In the genomic region with DNA sequence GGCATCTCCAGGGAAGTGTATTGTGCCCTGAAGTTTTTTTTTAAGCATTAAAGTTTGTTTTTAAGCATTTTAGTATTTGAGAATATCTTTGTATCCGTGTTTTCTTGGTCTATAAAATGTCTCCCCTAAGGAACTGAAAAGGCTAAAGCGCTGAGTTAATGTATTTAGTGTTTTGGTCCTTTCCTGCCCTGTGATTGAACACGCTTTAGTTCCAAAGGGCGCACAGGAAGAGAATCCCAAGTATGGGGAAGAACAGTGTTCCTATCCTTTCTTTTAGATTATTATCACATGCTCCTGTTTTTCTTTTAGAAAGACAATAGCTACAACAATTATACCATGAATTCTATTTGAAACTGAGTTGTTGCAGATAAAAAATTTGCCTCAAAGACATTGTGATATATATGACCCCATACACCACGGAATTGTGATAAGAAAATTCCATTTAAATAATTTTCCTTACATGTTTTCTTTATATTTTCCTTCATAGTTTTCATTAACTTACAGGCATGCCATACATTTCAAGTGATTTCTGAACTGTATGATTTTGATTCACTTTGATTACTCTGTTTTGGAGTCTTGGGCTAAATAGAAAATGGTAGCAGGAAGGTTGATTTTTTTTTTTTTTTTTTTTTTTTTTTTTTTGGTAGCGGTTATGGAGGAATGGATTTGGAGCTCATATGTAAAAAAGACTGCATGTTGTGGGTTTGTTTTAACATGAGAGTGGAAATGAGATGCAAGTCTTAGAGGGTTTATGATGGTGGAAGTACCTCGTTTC, we compare ENCODE assay signal across 17 cellular contexts. TPM values are rescaled to one million over a fixed set of nuclear protein-coding genes. Genes with fewer than 3 reads are reported as not detected.
A peak's percentile ranks its signal among the peaks of the same experiment; 100 is the strongest.
DNase-seq lines count a peak whose midpoint lies in the region; ATAC-seq and TF ChIP-seq lines count a peak whose summit lies in the region.
"Had no signal": no experiment of that assay in that cellular context is flagged by ENCODE, and none has a peak within 500 bp of the region (broad histone marks: within the 10 kb centered on the region; RNA-seq: fewer than 3 reads in every experiment).

No MANE protein-coding gene starts in this region.

- in situ Hi-C loops in mammary epithelial cell (cut with MboI; ENCODE audit: low sequenced_read_pairs in 2 of 2) = loop anchor here in 1 of 2 donors (5.0 kb wide), 1 partner anchor 93 kb away; a partner anchor contains a TSS

- H3F3A ChIP-seq in OCI-LY1 (ENCODE audit: insufficient read depth, low read length) = no peaks in the 10 kb centered on the region

- H3K27ac Mint-ChIP-seq in brain = peak overlapping the region in 3 of 5 experiments; percentile 17 to 81 (median 57)
- H3K27ac Mint-ChIP-seq in stimulated activated effector memory CD8-positive, alpha-beta T cell treated with anti-CD3 and anti-CD28 coated beads, Interleukin-12 subunit alpha, Interleukin-12 subunit beta, amount 100 ng/mL, for 72 hours = no peak overlapping the region

- peak overlapping the region; percentile 68 to 96 (median 87) for H3K4me3 Mint-ChIP-seq in brain
- peak overlapping the region; percentile 92 for H3K4me3 Mint-ChIP-seq in stimulated activated effector memory CD8-positive, alpha-beta T cell treated with anti-CD3 and anti-CD28 coated beads, Interleukin-12 subunit alpha, Interleukin-12 subunit beta, amount 100 ng/mL, for 72 hours

- TF ChIP-seq POLR2A in breast epithelium (IDR thresholded peaks at IDR 0.05) = no peak

- peaks cover 7% of the 10 kb centered on the region for H3K27me3 Mint-ChIP-seq in brain

- H3K9me2 ChIP-seq in OCI-LY1 (ENCODE audit: low read depth, low read length) = no peaks in the 10 kb centered on the region

- peaks cover 3% of the 10 kb centered on the region for H4K20me1 ChIP-seq in mammary epithelial cell (ENCODE audit: insufficient read depth, low read length)
- no peaks in the 10 kb centered on the region for H4K20me1 ChIP-seq in OCI-LY1 (ENCODE audit: insufficient read depth, low read length)

- H3K27ac ChIP-seq in mammary epithelial cell (ENCODE audit: insufficient read depth, low read depth, low read length) (no peak overlapping the region), breast epithelium (no peak overlapping the region), OCI-LY1 (ENCODE audit: low read depth, low read length, poor library complexity, severe bottlenecking) (no peak overlapping the region)
- H3K27ac ChIP-seq: SK-N-MC, VCaP had no signal

- no peaks in the 10 kb centered on the region for H3K36me3 ChIP-seq in mammary epithelial cell (ENCODE audit: insufficient read depth, low read length)
- no peaks in the 10 kb centered on the region for H3K36me3 ChIP-seq in breast epithelium
- H3K36me3 ChIP-seq in OCI-LY1 (ENCODE audit: insufficient read depth, low read length) = peaks cover 45% of the 10 kb centered on the region

- intact Hi-C loops in mammary epithelial cell (cut with micrococcal nuclease) (no loop called here), breast epithelium (cut with DNase I; ENCODE audit: low total_unique reads) (no loop called here)

- CTCF ChIA-PET in mammary epithelial cell (lab: Charles Lee; ENCODE audit: low non-redundant PET) = no interaction called here

- ATAC-seq in stimulated activated effector memory CD8-positive, alpha-beta T cell treated with anti-CD3 and anti-CD28 coated beads, Interleukin-12 subunit alpha, Interleukin-12 subunit beta, amount 100 ng/mL, for 72 hours = no peak
- no peak for ATAC-seq in GM18873 (IDR thresholded peaks at IDR 0.05; ENCODE audit: low FRiP score, unreplicated experiment)

- 93% methylated on average over 7 of the region's 7 CpGs for WGBS in mammary epithelial cell (ENCODE audit: low coverage, missing lambda C conversion rate)

- dilution Hi-C loops in mammary epithelial cell (cut with HindIII; ENCODE audit: low sequenced_read_pairs) = loop anchor here (5.0 kb wide), 1 partner anchor 93 kb away; a partner anchor contains a TSS

- no peak for TF ChIP-seq CTCF in mammary epithelial cell (conservative IDR thresholded peaks at IDR 0.05 in 1 of 2, IDR thresholded peaks at IDR 0.05 in 1 of 2; ENCODE audit: extremely low read depth in 1 of 2, insufficient read depth in 1 of 2, low read depth in 1 of 2, low read length in 2 of 2)
- TF ChIP-seq CTCF in breast epithelium (IDR thresholded peaks at IDR 0.05) = no peak
- no peak for TF ChIP-seq CTCF in OCI-LY1 (IDR thresholded peaks at IDR 0.05; ENCODE audit: low read length)
- no peak for TF ChIP-seq CTCF in brain (conservative IDR thresholded peaks at IDR 0.05)

- H3K4me2 ChIP-seq in mammary epithelial cell (ENCODE audit: insufficient read depth, low read depth, low read length) (no peak overlapping the region), OCI-LY1 (ENCODE audit: low read length) (peak overlapping the region; percentile 12; the same call in 1 of the 2 replicates)

- TSS peak; percentile 9 for BruUV-seq in mammary epithelial cell (replicated peaks; lab: Mats Ljungman, UMichigan)

- H3K4me1 ChIP-seq in mammary epithelial cell (ENCODE audit: insufficient read depth, low read length) = peaks cover 6% of the 10 kb centered on the region
- peaks cover 0 to 10% of the 10 kb centered on the region in 2 donors for H3K4me1 ChIP-seq in breast epithelium
- peaks cover 61% of the 10 kb centered on the region for H3K4me1 ChIP-seq in OCI-LY1 (ENCODE audit: insufficient read depth, low read length, severe bottlenecking)

- H3K79me2 ChIP-seq in mammary epithelial cell (ENCODE audit: insufficient read depth, low read length) = peaks cover 90% of the 10 kb centered on the region
- peaks cover 83% of the 10 kb centered on the region for H3K79me2 ChIP-seq in OCI-LY1 (ENCODE audit: insufficient read depth, low read length)

- H3K27me3 ChIP-seq in mammary epithelial cell (ENCODE audit: insufficient read depth, low read length) (no peaks in the 10 kb centered on the region), breast epithelium (no peaks in the 10 kb centered on the region), OCI-LY1 (ENCODE audit: insufficient read depth, low read length) (no peaks in the 10 kb centered on the region)

- no peaks in the 10 kb centered on the region for H3K9me3 ChIP-seq in mammary epithelial cell (replicated peaks; ENCODE audit: insufficient read depth, low read length)
- no peaks in the 10 kb centered on the region for H3K9me3 ChIP-seq in breast epithelium
- H3K9me3 ChIP-seq in OCI-LY1 (ENCODE audit: low read length) = no peaks in the 10 kb centered on the region
- H3K9me3 ChIP-seq: HAP-1 had no signal

- no peak for DNase-seq in mammary epithelial cell
- DNase-seq in breast epithelium (ENCODE audit: low spot score in 2 of 2) = no peak
- no peak for DNase-seq in stimulated activated effector memory CD8-positive, alpha-beta T cell treated with anti-CD3 and anti-CD28 coated beads, Interleukin-12 subunit alpha, Interleukin-12 subunit beta, amount 100 ng/mL, for 72 hours (ENCODE audit: low spot score in 2 of 2)
- no peak for DNase-seq in NCI-H226
- no peak for DNase-seq in mucosa of gallbladder (ENCODE audit: low spot score)
- DNase-seq: amniotic stem cell; DMS53; NCI-H1417 treated with DMSO at 0.1 percent for 48 hours; NCI-H446; occipital lobe; stimulated activated CD4-positive, alpha-beta T cell treated with anti-CD3 and anti-CD28 coated beads, Interleukin-4, amount 100 ng/mL, for 4 hours had no signal

- no peak overlapping the region for H3K9ac ChIP-seq in mammary epithelial cell (ENCODE audit: insufficient read depth, low read length)
- no peak overlapping the region for H3K9ac ChIP-seq in OCI-LY1 (ENCODE audit: low read length)

- H3K36me3 Mint-ChIP-seq in brain = peaks cover 45% of the 10 kb centered on the region
- H3K36me3 Mint-ChIP-seq in stimulated activated effector memory CD8-positive, alpha-beta T cell treated with anti-CD3 and anti-CD28 coated beads, Interleukin-12 subunit alpha, Interleukin-12 subunit beta, amount 100 ng/mL, for 72 hours = peaks cover 52% of the 10 kb centered on the region

- H3K4me3 ChIP-seq in mammary epithelial cell (replicated peaks in 1 of 3; ENCODE audit: insufficient read depth in 1 of 3, low read depth in 2 of 3, low read length in 3 of 3) (no peak overlapping the region), breast epithelium (no peak overlapping the region), OCI-LY1 (ENCODE audit: low read depth, low read length, poor library complexity, severe bottlenecking) (no peak overlapping the region)
- H3K4me3 ChIP-seq: HAP-1, SK-N-MC had no signal

- H3K4me1 Mint-ChIP-seq in brain = peaks cover 71% of the 10 kb centered on the region
- H3K4me1 Mint-ChIP-seq in stimulated activated effector memory CD8-positive, alpha-beta T cell treated with anti-CD3 and anti-CD28 coated beads, Interleukin-12 subunit alpha, Interleukin-12 subunit beta, amount 100 ng/mL, for 72 hours = peaks cover 49% of the 10 kb centered on the region

- peaks cover 0 to 7% (median 0%) of the 10 kb centered on the region in 5 experiments for H3K9me3 Mint-ChIP-seq in brain
- H3K9me3 Mint-ChIP-seq in stimulated activated effector memory CD8-positive, alpha-beta T cell treated with anti-CD3 and anti-CD28 coated beads, Interleukin-12 subunit alpha, Interleukin-12 subunit beta, amount 100 ng/mL, for 72 hours = no peaks in the 10 kb centered on the region

- H2AFZ ChIP-seq in mammary epithelial cell (ENCODE audit: low read depth, low read length) (no peak overlapping the region), OCI-LY1 (ENCODE audit: low read length) (no peak overlapping the region)

RNA-seq across cellular contexts. Expression of a gene that starts 3.1 kb away (rescaled TPM):
- total RNA-seq in mammary epithelial cell (100 to 1,000 TPM; 137 to 189 TPM), breast epithelium (10 to 100 TPM; 45.6 to 67.2 (median 55.4) TPM), mucosa of gallbladder (91.0 TPM)
- polyA plus RNA-seq in mammary epithelial cell (50.3 TPM), brain (ENCODE audit: insufficient read depth, low read depth, low replicate concordance) (41.9 TPM)
- polyA minus RNA-seq in mammary epithelial cell = 86.8 TPM

RNA-seq across cellular contexts. Expression of a gene that starts 28.5 kb away (rescaled TPM):
- total RNA-seq in mammary epithelial cell (10 to 100 TPM; 12.3 to 20.1 TPM), breast epithelium (10 to 100 TPM; 13.6 to 30.4 (median 21.6) TPM), mucosa of gallbladder (18.5 TPM)
- polyA plus RNA-seq in mammary epithelial cell (33.4 TPM), brain (ENCODE audit: insufficient read depth, low read depth, low replicate concordance) (6.3 TPM)
- 26.9 TPM for polyA minus RNA-seq in mammary epithelial cell
